23 cellular contexts compared by ENCODE assay signal in the genomic region with DNA sequence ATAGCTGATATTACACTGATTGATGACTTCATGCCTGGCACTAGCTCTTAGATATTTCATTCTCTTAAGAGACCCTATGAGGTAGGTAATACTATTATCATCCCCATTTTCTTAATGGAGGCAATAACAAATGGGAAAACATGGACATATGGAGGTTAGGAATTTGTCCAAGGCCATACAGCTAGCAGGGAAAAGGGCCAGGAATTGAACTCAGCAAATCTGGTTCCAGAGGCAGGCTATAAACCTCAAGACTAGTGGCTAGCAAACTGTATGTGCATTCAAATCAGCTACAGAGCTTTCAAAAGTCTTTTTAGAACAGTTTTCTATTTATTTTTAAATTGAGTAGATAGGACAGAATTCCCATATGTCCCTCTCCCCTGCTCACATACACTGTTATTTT. TPM values are rescaled to one million over a fixed set of nuclear protein-coding genes. Genes with fewer than 3 reads are reported as not detected.
"Had no signal": no experiment of that assay in that cellular context is flagged by ENCODE, and none has a peak within 500 bp of the region (broad histone marks: within the 10 kb centered on the region; RNA-seq: fewer than 3 reads in every experiment).

No MANE protein-coding gene starts in this region.

- H3K4me3 Mint-ChIP-seq: activated CD4-positive, alpha-beta memory T cell treated with anti-CD3 and anti-CD28 coated beads for 36 hours; activated CD4-positive, alpha-beta T cell treated with anti-CD3 and anti-CD28 coated beads, Interleukin-2, amount 10 ng/mL, durations not matched to agents 7 days and 5 days; activated naive CD4-positive, alpha-beta T cell treated with anti-CD3 and anti-CD28 coated beads, Interleukin-2, amount 10 ng/mL, durations not matched to agents 7 days and 5 days; activated naive CD8-positive, alpha-beta T cell treated with anti-CD3 and anti-CD28 coated beads for 36 hours; activated T-helper 17 cell treated with anti-CD3 and anti-CD28 coated beads, Interleukin-2, amount 50 U/mL, for 72 hours; T-cell had no signal

- H3K27me3 Mint-ChIP-seq: activated CD4-positive, alpha-beta memory T cell treated with anti-CD3 and anti-CD28 coated beads for 36 hours; activated CD4-positive, alpha-beta T cell treated with anti-CD3 and anti-CD28 coated beads, Interleukin-2, amount 10 ng/mL, durations not matched to agents 7 days and 5 days; activated naive CD4-positive, alpha-beta T cell treated with anti-CD3 and anti-CD28 coated beads, Interleukin-2, amount 10 ng/mL, durations not matched to agents 7 days and 5 days; activated naive CD8-positive, alpha-beta T cell treated with anti-CD3 and anti-CD28 coated beads for 36 hours; activated T-helper 17 cell treated with anti-CD3 and anti-CD28 coated beads, Interleukin-2, amount 50 U/mL, for 72 hours; T-cell had no signal

- H3K27ac Mint-ChIP-seq: activated CD4-positive, alpha-beta memory T cell treated with anti-CD3 and anti-CD28 coated beads for 36 hours; activated CD4-positive, alpha-beta T cell treated with anti-CD3 and anti-CD28 coated beads, Interleukin-2, amount 10 ng/mL, durations not matched to agents 7 days and 5 days; activated naive CD4-positive, alpha-beta T cell treated with anti-CD3 and anti-CD28 coated beads, Interleukin-2, amount 10 ng/mL, durations not matched to agents 7 days and 5 days; activated naive CD8-positive, alpha-beta T cell treated with anti-CD3 and anti-CD28 coated beads for 36 hours; activated T-helper 17 cell treated with anti-CD3 and anti-CD28 coated beads, Interleukin-2, amount 50 U/mL, for 72 hours; T-cell had no signal

- H3K4me1 Mint-ChIP-seq: activated naive CD4-positive, alpha-beta T cell treated with anti-CD3 and anti-CD28 coated beads, Interleukin-2, amount 10 ng/mL, durations not matched to agents 7 days and 5 days had no signal

- ATAC-seq: activated T-helper 17 cell treated with anti-CD3 and anti-CD28 coated beads, Interleukin-2, amount 50 U/mL, for 72 hours; PC-3; T-cell had no signal

- DNase-seq: activated CD4-positive, alpha-beta memory T cell treated with anti-CD3 and anti-CD28 coated beads for 36 hours; activated CD4-positive, alpha-beta T cell treated with anti-CD3 and anti-CD28 coated beads, Interleukin-2, amount 10 ng/mL, durations not matched to agents 7 days and 5 days; activated CD4-positive, CD25-positive, alpha-beta regulatory T cell; activated gamma-delta T cell; activated naive CD4-positive, alpha-beta T cell treated with anti-CD3 and anti-CD28 coated beads, Interleukin-2, amount 10 ng/mL, durations not matched to agents 7 days and 5 days; activated naive CD8-positive, alpha-beta T cell treated with anti-CD3 and anti-CD28 coated beads for 36 hours; activated T-cell treated with anti-CD3 and anti-CD28 coated beads for 4 hours; activated T-cell treated with anti-CD3 and anti-CD28 coated beads, Interleukin-2, amount 50 U/mL, for 48 hours; Kasumi-1; KBM-7; NCI-H1048; NCI-H146; NCI-H187 treated with DMSO at 0.1 percent for 48 hours; NCI-H345; NCI-H510A; NCI-H526 treated with DMSO at 0.1 percent for 48 hours; PC-3; T-cell; T-helper 2 cell; T1000 had no signal

- H3K4me3 ChIP-seq: SK-N-MC had no signal

- H3K9me3 Mint-ChIP-seq: activated T-helper 17 cell treated with anti-CD3 and anti-CD28 coated beads, Interleukin-2, amount 50 U/mL, for 72 hours had no signal

- H3K27ac ChIP-seq: SK-N-MC had no signal

RNA-seq across cellular contexts. Expression of a gene that starts 47.2 kb away (rescaled TPM):
- total RNA-seq: activated CD4-positive, alpha-beta memory T cell treated with anti-CD3 and anti-CD28 coated beads for 36 hours; activated CD4-positive, alpha-beta T cell treated with anti-CD3 and anti-CD28 coated beads, Interleukin-2, amount 10 ng/mL, durations not matched to agents 7 days and 5 days; activated CD8-positive, alpha-beta memory T cell treated with anti-CD3 and anti-CD28 coated beads for 36 hours; activated naive CD8-positive, alpha-beta T cell treated with anti-CD3 and anti-CD28 coated beads for 36 hours; activated T-helper 17 cell treated with anti-CD3 and anti-CD28 coated beads, Interleukin-2, amount 50 U/mL, for 72 hours; PC-3; T-cell had no signal
